ENCODE assay signal across 8 cellular contexts in the genomic region with DNA sequence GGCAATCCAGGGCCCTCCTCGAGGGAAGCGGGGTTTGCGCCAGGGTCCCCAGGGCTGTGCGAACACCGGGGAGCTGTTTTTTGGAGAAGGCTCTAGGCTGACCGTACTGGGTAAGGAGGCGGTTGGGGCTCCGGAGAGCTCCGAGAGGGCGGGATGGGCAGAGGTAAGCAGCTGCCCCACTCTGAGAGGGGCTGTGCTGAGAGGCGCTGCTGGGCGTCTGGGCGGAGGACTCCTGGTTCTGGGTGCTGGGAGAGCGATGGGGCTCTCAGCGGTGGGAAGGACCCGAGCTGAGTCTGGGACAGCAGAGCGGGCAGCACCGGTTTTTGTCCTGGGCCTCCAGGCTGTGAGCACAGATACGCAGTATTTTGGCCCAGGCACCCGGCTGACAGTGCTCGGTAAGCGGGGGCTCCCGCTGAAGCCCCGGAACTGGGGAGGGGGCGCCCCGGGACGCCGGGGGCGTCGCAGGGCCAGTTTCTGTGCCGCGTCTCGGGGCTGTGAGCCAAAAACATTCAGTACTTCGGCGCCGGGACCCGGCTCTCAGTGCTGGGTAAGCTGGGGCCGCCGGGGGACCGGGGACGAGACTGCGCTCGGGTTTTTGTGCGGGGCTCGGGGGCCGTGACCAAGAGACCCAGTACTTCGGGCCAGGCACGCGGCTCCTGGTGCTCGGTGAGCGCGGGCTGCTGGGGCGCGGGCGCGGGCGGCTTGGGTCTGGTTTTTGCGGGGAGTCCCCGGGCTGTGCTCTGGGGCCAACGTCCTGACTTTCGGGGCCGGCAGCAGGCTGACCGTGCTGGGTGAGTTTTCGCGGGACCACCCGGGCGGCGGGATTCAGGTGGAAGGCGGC. TPM values are rescaled to one million over a fixed set of nuclear protein-coding genes. Genes with fewer than 3 reads are reported as not detected.
DNase-seq lines count a peak whose midpoint lies in the region; ATAC-seq lines count a peak whose summit lies in the region.

No MANE protein-coding gene starts in this region.

- peaks cover 10% of the 10 kb centered on the region for H3K27me3 Mint-ChIP-seq in activated naive CD4-positive, alpha-beta T cell treated with anti-CD3 and anti-CD28 coated beads, Interleukin-2, amount 10 ng/mL, durations not matched to agents 7 days and 5 days
- peaks cover 16 to 34% (median 24%) of the 10 kb centered on the region in 3 donors for H3K27me3 Mint-ChIP-seq in immature natural killer cell (ENCODE audit: low read depth in 3 of 3)

- H3K9me3 ChIP-seq in thymus (ENCODE audit: control insufficient read depth): no peaks in the 10 kb centered on the region

- peak overlapping the region; percentile 77 for H3K4me3 ChIP-seq in thymus (ENCODE audit: low read length)

- H3K27ac Mint-ChIP-seq in activated naive CD4-positive, alpha-beta T cell treated with anti-CD3 and anti-CD28 coated beads, Interleukin-2, amount 10 ng/mL, durations not matched to agents 7 days and 5 days: peak overlapping the region; percentile 100
- H3K27ac Mint-ChIP-seq in immature natural killer cell: peak overlapping the region; percentile 97 to 100 (median 100)

- peaks cover 66% of the 10 kb centered on the region for H3K4me1 Mint-ChIP-seq in activated naive CD4-positive, alpha-beta T cell treated with anti-CD3 and anti-CD28 coated beads, Interleukin-2, amount 10 ng/mL, durations not matched to agents 7 days and 5 days
- peaks cover 83 to 84% of the 10 kb centered on the region in 2 donors for H3K4me1 Mint-ChIP-seq in immature natural killer cell

- peak overlapping the region; percentile 92 for H3K4me3 Mint-ChIP-seq in activated naive CD4-positive, alpha-beta T cell treated with anti-CD3 and anti-CD28 coated beads, Interleukin-2, amount 10 ng/mL, durations not matched to agents 7 days and 5 days
- H3K4me3 Mint-ChIP-seq in immature natural killer cell: peak overlapping the region; percentile 98 to 100 (median 100)

- peaks cover 50% of the 10 kb centered on the region for H3K36me3 ChIP-seq in thymus (ENCODE audit: control insufficient read depth, insufficient read depth)

- peaks cover 85% of the 10 kb centered on the region for H3K36me3 Mint-ChIP-seq in activated naive CD4-positive, alpha-beta T cell treated with anti-CD3 and anti-CD28 coated beads, Interleukin-2, amount 10 ng/mL, durations not matched to agents 7 days and 5 days
- peaks cover 29 to 46% (median 42%) of the 10 kb centered on the region in 3 donors for H3K36me3 Mint-ChIP-seq in immature natural killer cell

- DNase-seq in activated naive CD4-positive, alpha-beta T cell treated with anti-CD3 and anti-CD28 coated beads, Interleukin-2, amount 10 ng/mL, durations not matched to agents 7 days and 5 days: peak; percentile 42
- peak; percentile 37 to 52 (median 44) for DNase-seq in immature natural killer cell
- no peak for DNase-seq in NCI-H345 (lab: John Stamatoyannopoulos, UW)
- no peak for DNase-seq in NCI-H146 (lab: John Stamatoyannopoulos, UW)
- DNase-seq in HK-2 (ENCODE audit: unreplicated experiment): no peak

- CTCF ChIA-PET in activated naive CD4-positive, alpha-beta T cell treated with anti-CD3 and anti-CD28 coated beads, Interleukin-2, amount 10 ng/mL, durations not matched to agents 7 days and 5 days (lab: Charles Lee): interaction anchor here (1.1 to 21.8 kb wide), 4 partner anchors 8 to 39 kb away, joined by 4 to 346 read pairs (median 16); no protein-coding TSS in a partner anchor

- H3K27ac ChIP-seq in thymus (ENCODE audit: low read depth): peak overlapping the region; percentile 100

- H3K4me1 ChIP-seq in thymus (ENCODE audit: control insufficient read depth, insufficient read depth, low read length): peaks cover 20% of the 10 kb centered on the region

- WGBS in thymus: under 1% methylated on average over 68 of the region's 69 CpGs

- no peaks in the 10 kb centered on the region for H3K9me3 Mint-ChIP-seq in activated naive CD4-positive, alpha-beta T cell treated with anti-CD3 and anti-CD28 coated beads, Interleukin-2, amount 10 ng/mL, durations not matched to agents 7 days and 5 days
- no peaks in the 10 kb centered on the region for H3K9me3 Mint-ChIP-seq in immature natural killer cell

- peak; percentile 41 for ATAC-seq in GM19023 (IDR thresholded peaks at IDR 0.05; ENCODE audit: unreplicated experiment)
- peak; percentile 48 for ATAC-seq in HG02938 (IDR thresholded peaks at IDR 0.05; ENCODE audit: unreplicated experiment)

- H3K27me3 ChIP-seq in thymus (ENCODE audit: control insufficient read depth, insufficient read depth): no peaks in the 10 kb centered on the region

RNA-seq across cellular contexts. Expression of gene PRSS2, which starts 26.0 kb away (rescaled TPM):
- polyA plus RNA-seq in immature natural killer cell (not detected), thymus (23.1 TPM)

RNA-seq across cellular contexts. Expression of gene PRSS1, which starts 47.4 kb away (rescaled TPM):
- under 1 TPM in 1 of 3 donors, not detected in 2; 0.13 TPM for polyA plus RNA-seq in immature natural killer cell
- 4.5 TPM for polyA plus RNA-seq in thymus

RNA-seq across cellular contexts. Expression of gene EPHB6, which starts 58.2 kb away (rescaled TPM):
- polyA plus RNA-seq in immature natural killer cell (1 to 10 TPM; 2.4 to 3.8 (median 2.6) TPM), thymus (163 TPM)

Comparison
In these comparisons a context has a peak if more than half of its experiments do, and no peak if none do; other contexts are left out.
1. DNase-seq: peak in activated naive CD4-positive, alpha-beta T cell treated with anti-CD3 and anti-CD28 coated beads, Interleukin-2, amount 10 ng/mL, durations not matched to agents 7 days and 5 days (single experiment) and immature natural killer cell (3 of 3); none in NCI-H345 (single experiment), NCI-H146 (single experiment) and HK-2 (single experiment).
2. RNA of gene PRSS2, which starts 26.0 kb away (polyA plus RNA-seq): 23.1 TPM in thymus (single experiment); not detected in immature natural killer cell; every median in the first group is over 10 times any median in the second.
3. RNA of gene EPHB6, which starts 58.2 kb away (polyA plus RNA-seq): 163 TPM in thymus (single experiment); 2.4 to 3.8 TPM in immature natural killer cell; every median in the first group is over 10 times any median in the second.